ENCODE assay signal across 3 cellular contexts in the genomic region with DNA sequence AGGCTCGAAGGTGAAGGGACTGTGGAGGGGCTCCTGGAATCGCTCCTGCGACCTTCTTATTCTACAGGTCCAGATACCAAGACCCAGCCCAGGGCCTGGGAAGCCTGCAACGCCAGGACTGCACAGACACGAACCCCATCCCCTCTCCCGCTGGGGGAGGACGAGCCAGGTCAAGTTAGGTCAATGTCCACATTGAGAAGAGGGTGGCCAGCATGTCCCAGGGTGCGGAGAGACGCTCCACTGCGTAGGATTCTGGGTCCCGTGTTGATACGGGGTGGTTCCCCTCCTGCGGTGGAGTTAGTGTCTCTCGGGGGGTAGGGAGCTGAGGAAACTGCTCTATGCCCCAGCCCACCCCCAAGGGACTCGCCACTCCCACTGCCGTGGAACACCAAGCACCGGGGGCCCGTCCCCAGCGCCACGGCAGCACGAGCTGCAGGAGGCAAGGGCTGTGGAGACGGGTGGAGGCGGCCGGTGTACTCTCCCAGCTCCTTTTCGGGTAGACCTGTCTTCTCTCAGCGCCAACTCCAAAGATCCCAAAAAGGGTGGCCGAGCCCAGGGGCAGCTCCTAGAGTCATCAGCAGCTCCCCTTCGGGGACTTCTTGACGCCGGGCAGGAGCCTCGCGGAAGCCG.
TF ChIP-seq lines count a peak whose summit lies in the region.

No MANE protein-coding gene starts in this region.

TF ChIP-seq in A549, 52 proteins besides CTCF, POLR2A, EP300 and RAD21:
- TF ChIP-seq POLR2AphosphoS2 (conservative IDR thresholded peaks at IDR 0.05; ENCODE audit: low read length) (no peak), RNF2 (IDR thresholded peaks at IDR 0.05; ENCODE audit: borderline replicate concordance, low read depth) (no peak), ESRRA (IDR thresholded peaks at IDR 0.05; ENCODE audit: borderline replicate concordance, low read length) (no peak)
- TF ChIP-seq, protein P1, sequence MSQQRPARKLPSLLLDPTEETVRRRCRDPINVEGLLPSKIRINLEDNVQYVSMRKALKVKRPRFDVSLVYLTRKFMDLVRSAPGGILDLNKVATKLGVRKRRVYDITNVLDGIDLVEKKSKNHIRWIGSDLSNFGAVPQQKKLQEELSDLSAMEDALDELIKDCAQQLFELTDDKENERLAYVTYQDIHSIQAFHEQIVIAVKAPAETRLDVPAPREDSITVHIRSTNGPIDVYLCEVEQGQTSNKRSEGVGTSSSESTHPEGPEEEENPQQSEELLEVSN (IDR thresholded peaks at IDR 0.05; ENCODE audit: borderline replicate concordance, low read depth), result no peak

TF ChIP-seq in WTC11, 78 proteins besides CTCF, POLR2A, EP300 and RAD21:
- no peak for TF ChIP-seq MLX (CRISPR knock-in tag; IDR thresholded peaks at IDR 0.05)
- TF ChIP-seq ZNF423 (CRISPR knock-in tag; IDR thresholded peaks at IDR 0.05), result no peak
- TF ChIP-seq, protein P2, sequence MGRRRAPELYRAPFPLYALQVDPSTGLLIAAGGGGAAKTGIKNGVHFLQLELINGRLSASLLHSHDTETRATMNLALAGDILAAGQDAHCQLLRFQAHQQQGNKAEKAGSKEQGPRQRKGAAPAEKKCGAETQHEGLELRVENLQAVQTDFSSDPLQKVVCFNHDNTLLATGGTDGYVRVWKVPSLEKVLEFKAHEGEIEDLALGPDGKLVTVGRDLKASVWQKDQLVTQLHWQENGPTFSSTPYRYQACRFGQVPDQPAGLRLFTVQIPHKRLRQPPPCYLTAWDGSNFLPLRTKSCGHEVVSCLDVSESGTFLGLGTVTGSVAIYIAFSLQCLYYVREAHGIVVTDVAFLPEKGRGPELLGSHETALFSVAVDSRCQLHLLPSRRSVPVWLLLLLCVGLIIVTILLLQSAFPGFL (CRISPR knock-in tag; IDR thresholded peaks at IDR 0.05; ENCODE audit: borderline replicate concordance), result no peak
- TF ChIP-seq, protein P3, sequence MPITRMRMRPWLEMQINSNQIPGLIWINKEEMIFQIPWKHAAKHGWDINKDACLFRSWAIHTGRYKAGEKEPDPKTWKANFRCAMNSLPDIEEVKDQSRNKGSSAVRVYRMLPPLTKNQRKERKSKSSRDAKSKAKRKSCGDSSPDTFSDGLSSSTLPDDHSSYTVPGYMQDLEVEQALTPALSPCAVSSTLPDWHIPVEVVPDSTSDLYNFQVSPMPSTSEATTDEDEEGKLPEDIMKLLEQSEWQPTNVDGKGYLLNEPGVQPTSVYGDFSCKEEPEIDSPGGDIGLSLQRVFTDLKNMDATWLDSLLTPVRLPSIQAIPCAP (CRISPR knock-in tag; IDR thresholded peaks at IDR 0.05), result no peak
- TF ChIP-seq ZNF263 (CRISPR knock-in tag; IDR thresholded peaks at IDR 0.05; ENCODE audit: low read depth), result no peak
- no peak for TF ChIP-seq GRHL2 (CRISPR knock-in tag; IDR thresholded peaks at IDR 0.05; ENCODE audit: insufficient replicate concordance, severe bottlenecking)

TF ChIP-seq in HepG2, 621 proteins besides CTCF, POLR2A, EP300 and RAD21:
- TF ChIP-seq SKIL (CRISPR knock-in tag; IDR thresholded peaks at IDR 0.05; ENCODE audit: borderline replicate concordance) (no peak), ARNT2 (CRISPR knock-in tag; IDR thresholded peaks at IDR 0.05; ENCODE audit: low read depth) (no peak), ZNF790 (CRISPR knock-in tag; IDR thresholded peaks at IDR 0.05; ENCODE audit: borderline replicate concordance) (no peak), SAP130 (CRISPR knock-in tag; IDR thresholded peaks at IDR 0.05; ENCODE audit: low read depth) (no peak), EED (CRISPR knock-in tag; IDR thresholded peaks at IDR 0.05) (no peak), GLMP (CRISPR knock-in tag; IDR thresholded peaks at IDR 0.05; ENCODE audit: borderline replicate concordance) (no peak)
- TF ChIP-seq, protein P4, sequence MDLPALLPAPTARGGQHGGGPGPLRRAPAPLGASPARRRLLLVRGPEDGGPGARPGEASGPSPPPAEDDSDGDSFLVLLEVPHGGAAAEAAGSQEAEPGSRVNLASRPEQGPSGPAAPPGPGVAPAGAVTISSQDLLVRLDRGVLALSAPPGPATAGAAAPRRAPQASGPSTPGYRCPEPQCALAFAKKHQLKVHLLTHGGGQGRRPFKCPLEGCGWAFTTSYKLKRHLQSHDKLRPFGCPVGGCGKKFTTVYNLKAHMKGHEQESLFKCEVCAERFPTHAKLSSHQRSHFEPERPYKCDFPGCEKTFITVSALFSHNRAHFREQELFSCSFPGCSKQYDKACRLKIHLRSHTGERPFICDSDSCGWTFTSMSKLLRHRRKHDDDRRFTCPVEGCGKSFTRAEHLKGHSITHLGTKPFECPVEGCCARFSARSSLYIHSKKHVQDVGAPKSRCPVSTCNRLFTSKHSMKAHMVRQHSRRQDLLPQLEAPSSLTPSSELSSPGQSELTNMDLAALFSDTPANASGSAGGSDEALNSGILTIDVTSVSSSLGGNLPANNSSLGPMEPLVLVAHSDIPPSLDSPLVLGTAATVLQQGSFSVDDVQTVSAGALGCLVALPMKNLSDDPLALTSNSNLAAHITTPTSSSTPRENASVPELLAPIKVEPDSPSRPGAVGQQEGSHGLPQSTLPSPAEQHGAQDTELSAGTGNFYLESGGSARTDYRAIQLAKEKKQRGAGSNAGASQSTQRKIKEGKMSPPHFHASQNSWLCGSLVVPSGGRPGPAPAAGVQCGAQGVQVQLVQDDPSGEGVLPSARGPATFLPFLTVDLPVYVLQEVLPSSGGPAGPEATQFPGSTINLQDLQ (CRISPR knock-in tag; IDR thresholded peaks at IDR 0.05), result no peak
